ENCODE assay signal across 9 cellular contexts in the genomic region with DNA sequence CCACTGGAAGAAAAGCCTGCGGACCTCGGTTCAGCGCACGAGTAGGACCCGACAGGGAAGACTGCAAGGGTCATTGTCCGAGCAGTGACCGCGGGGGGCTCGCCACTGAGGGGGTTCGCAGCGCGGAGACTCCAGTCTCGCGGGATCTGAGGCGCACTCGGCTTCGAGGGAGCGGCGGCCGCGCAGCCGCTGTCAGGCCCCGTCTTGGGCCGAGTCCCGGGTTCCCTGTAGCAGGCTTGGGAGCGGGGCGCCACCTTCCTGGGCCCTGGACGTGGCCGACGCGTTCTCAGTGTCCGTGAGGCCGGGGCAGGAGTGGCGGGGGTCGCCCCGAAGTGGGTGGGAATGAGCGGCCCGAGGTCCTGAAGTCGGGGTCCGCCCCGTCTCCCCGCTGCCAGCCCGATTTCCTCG. TPM values are rescaled to one million over a fixed set of nuclear protein-coding genes. Genes with fewer than 3 reads are reported as not detected.
DNase-seq lines count a peak whose midpoint lies in the region; ATAC-seq, FAIRE-seq and TF ChIP-seq lines count a peak whose summit lies in the region.
"Had no signal": no experiment of that assay in that cellular context is flagged by ENCODE, and none has a peak within 500 bp of the region (broad histone marks: within the 10 kb centered on the region; RNA-seq: fewer than 3 reads in every experiment).

No MANE protein-coding gene starts in this region.

- POLR2A ChIA-PET in activated B cell treated with CpG ODN at 0.5 μM for 24 hours (lab: Charles Lee): interaction anchor here (0.6 to 2.0 kb wide), 20 partner anchors 9 to 615 kb away, joined by 3 to 30 read pairs (median 4); partner anchors contain the start of genes ABCA7, MED16, REEP6 and RNU6-2

- peaks cover 54% of the 10 kb centered on the region for H3K4me1 Mint-ChIP-seq in activated B cell treated with CpG ODN at 0.5 μM for 24 hours

- peak overlapping the region; percentile 89 to 100 (median 98) for H3K27ac ChIP-seq in heart right ventricle
- H3K27ac ChIP-seq in small intestine (ENCODE audit: low read depth in 1 of 2, low read length in 1 of 2): peak overlapping the region; percentile 96 to 100

- TF ChIP-seq CTCF in activated B cell treated with CpG ODN at 0.5 μM for 24 hours (IDR thresholded peaks at IDR 0.05) (no peak), heart right ventricle (IDR thresholded peaks at IDR 0.05) (no peak)

- no peaks in the 10 kb centered on the region for H3K27me3 ChIP-seq in heart right ventricle
- no peaks in the 10 kb centered on the region for H3K27me3 ChIP-seq in small intestine (ENCODE audit: control insufficient read depth in 2 of 2, insufficient read depth in 2 of 2, low read length in 2 of 2)

- peaks cover 66% of the 10 kb centered on the region for H3K36me3 Mint-ChIP-seq in activated B cell treated with CpG ODN at 0.5 μM for 24 hours (ENCODE audit: low read depth)

- H3K36me3 ChIP-seq in heart right ventricle (peaks cover 0 to 74% (median 53%) of the 10 kb centered on the region in 9 donors), small intestine (ENCODE audit: control insufficient read depth in 2 of 2, insufficient read depth in 2 of 2, low read length in 2 of 2) (peaks cover 14 to 30% of the 10 kb centered on the region in 2 donors)

- no peak for ATAC-seq in activated B cell treated with CpG ODN at 0.5 μM for 24 hours (ENCODE audit: low read depth)
- peak in 4 of 8 donors; percentile 0 to 9 (median 1) for ATAC-seq in heart right ventricle
- no peak for ATAC-seq in GM18873 (IDR thresholded peaks at IDR 0.05; ENCODE audit: low FRiP score, unreplicated experiment)

- peak overlapping the region; percentile 46 for H3K4me3 Mint-ChIP-seq in activated B cell treated with CpG ODN at 0.5 μM for 24 hours

- no peaks in the 10 kb centered on the region for H3K27me3 Mint-ChIP-seq in activated B cell treated with CpG ODN at 0.5 μM for 24 hours

- H3K9me3 ChIP-seq in heart right ventricle: no peaks in the 10 kb centered on the region
- no peaks in the 10 kb centered on the region for H3K9me3 ChIP-seq in small intestine (ENCODE audit: control insufficient read depth, low read depth)

- H3K27ac Mint-ChIP-seq in activated B cell treated with CpG ODN at 0.5 μM for 24 hours: no peak overlapping the region

- intact Hi-C loops in activated B cell treated with CpG ODN at 0.5 μM for 24 hours (cut with micrococcal nuclease) (loop anchor here (1.0 to 5.0 kb wide), 4 partner anchors 82 to 537 kb away; partner anchors contain the start of genes ATP8B3, RPS15 and UQCR11), heart right ventricle (cut with DNase I) (loop anchor here in 6 of 10 donors (5.0 to 10.0 kb wide), 6 partner anchors 107 to 237 kb away; partner anchors contain the start of genes DAZAP1 (in 3 of the 6), GAMT (in 3 of the 6), NDUFS7 (in 2 of the 6) and ADAMTSL5 (in 1 of the 6))

- CTCF ChIA-PET in activated B cell treated with CpG ODN at 0.5 μM for 24 hours (lab: Charles Lee): interaction anchor here (1.0 to 1.8 kb wide), 3 partner anchors 8 to 31 kb away, joined by 3 to 14 read pairs (median 4); no protein-coding TSS in a partner anchor

- no peak for FAIRE-seq in small intestine (lab: Jason Lieb, UNC)
- FAIRE-seq: A204.1 had no signal

- DNase-seq in DMS 273 (lab: John Stamatoyannopoulos, UW; ENCODE audit: unreplicated experiment): peak; percentile 74
- DNase-seq in DMS 273 treated with DMSO at 0.1 percent for 48 hours (lab: John Stamatoyannopoulos, UW): no peak
- no peak for DNase-seq in activated B cell treated with CpG ODN at 0.5 μM for 24 hours
- no peak for DNase-seq in heart right ventricle
- no peak for DNase-seq in small intestine
- DNase-seq in iPS-NIHi11 (ENCODE audit: low spot score): no peak
- no peak for DNase-seq in epidermal melanocyte (ENCODE audit: insufficient read length, low spot score)

- H3K4me1 ChIP-seq in heart right ventricle: peaks cover 43 to 70% (median 66%) of the 10 kb centered on the region in 9 donors
- peaks cover 6% of the 10 kb centered on the region in 2 donors for H3K4me1 ChIP-seq in small intestine (ENCODE audit: control insufficient read depth in 2 of 2, insufficient read depth in 1 of 2, low read depth in 1 of 2, low read length in 1 of 2)

- WGBS in heart right ventricle, 2 donors: 16 to 26% methylated on average over 41 to 44 of the region's 44 CpGs
- 24 to 34% (median 25%) methylated on average over 31 to 44 of the region's 44 CpGs for WGBS in small intestine, 3 donors

- H3K4me3 ChIP-seq in heart right ventricle (peak overlapping the region; percentile 42 to 91 (median 70)), small intestine (ENCODE audit: low read depth in 1 of 2, low read length in 2 of 2) (peak overlapping the region; percentile 25 to 59)

- no peaks in the 10 kb centered on the region for H3K9me3 Mint-ChIP-seq in activated B cell treated with CpG ODN at 0.5 μM for 24 hours

RNA-seq across cellular contexts. Expression of gene FAM174C, which starts 0.5 kb away (rescaled TPM):
- 47.9 and 52.0 TPM in 2 replicates for total RNA-seq in activated B cell treated with CpG ODN at 0.5 μM for 24 hours
- total RNA-seq in heart right ventricle: 10 to 100 TPM in 7 of 10 donors, 1 to 10 TPM in 3; 8.2 to 19.0 (median 12.7) TPM
- 10 to 100 TPM; 40.2 to 70.2 TPM for polyA plus RNA-seq in heart right ventricle
- 100 to 1,000 TPM in 1 of 3 donors, 10 to 100 TPM in 2; 80.6 to 118 (median 84.1) TPM for polyA plus RNA-seq in small intestine

RNA-seq across cellular contexts. Expression of gene CIRBP, which starts 5.7 kb away (rescaled TPM):
- total RNA-seq in activated B cell treated with CpG ODN at 0.5 μM for 24 hours: 399 and 400 TPM in 2 replicates
- total RNA-seq in heart right ventricle: 100 to 1,000 TPM; 227 to 356 (median 280) TPM
- polyA plus RNA-seq in heart right ventricle: 100 to 1,000 TPM; 180 to 344 TPM
- 100 to 1,000 TPM; 250 to 377 (median 368) TPM for polyA plus RNA-seq in small intestine

RNA-seq across cellular contexts. Expression of gene EFNA2, which starts 10.8 kb away (rescaled TPM):
- total RNA-seq in activated B cell treated with CpG ODN at 0.5 μM for 24 hours (not detected in 2 replicates), heart right ventricle (under 1 TPM in 1 of 10 donors, not detected in 9; 0.45 TPM)
- polyA plus RNA-seq in heart right ventricle (under 1 TPM in 1 of 2 donors, not detected in 1; 0.04 TPM), small intestine (10 to 100 TPM; 17.7 to 31.3 (median 27.9) TPM)

RNA-seq across cellular contexts. Expression of gene MIDN, which starts 26.5 kb away (rescaled TPM):
- 64.5 and 68.4 TPM in 2 replicates for total RNA-seq in activated B cell treated with CpG ODN at 0.5 μM for 24 hours
- 100 to 1,000 TPM in 2 of 10 donors, 10 to 100 TPM in 8; 45.9 to 236 (median 68.5) TPM for total RNA-seq in heart right ventricle
- polyA plus RNA-seq in heart right ventricle: 10 to 100 TPM; 22.7 to 48.6 TPM
- 10 to 100 TPM; 28.1 to 35.4 (median 30.6) TPM for polyA plus RNA-seq in small intestine

RNA-seq across cellular contexts. Expression of gene ATP5F1D, which starts 33.3 kb away (rescaled TPM):
- total RNA-seq in activated B cell treated with CpG ODN at 0.5 μM for 24 hours: 172 and 185 TPM in 2 replicates
- 100 to 1,000 TPM; 491 to 770 (median 553) TPM for total RNA-seq in heart right ventricle
- polyA plus RNA-seq in heart right ventricle: 1,000 to 10,000 TPM in 1 of 2 donors, 100 to 1,000 TPM in 1; 821 to 2,879 TPM
- 100 to 1,000 TPM; 310 to 823 (median 675) TPM for polyA plus RNA-seq in small intestine
